In genomic region chrX:86263526-86263925, GRCh38 we compare ENCODE assay signal across 24 cellular contexts.
"Had no signal": no experiment of that assay in that cellular context is flagged by ENCODE, and none has a peak within 500 bp of the region (broad histone marks: within the 10 kb centered on the region; RNA-seq: fewer than 3 reads in every experiment).

No MANE protein-coding gene starts in this region.

- H3K27ac ChIP-seq: ascending aorta, cardiac muscle cell, colonic mucosa, gastrocnemius medialis, left lung, neutrophil, right lobe of liver, thoracic aorta had no signal

- H3K36me3 Mint-ChIP-seq: activated naive CD8-positive, alpha-beta T cell treated with anti-CD3 and anti-CD28 coated beads, Interleukin-2, amount 10 ng/mL, durations not matched to agents 7 days and 5 days; brain; natural killer cell treated with Interleukin-12 subunit alpha and Interleukin-12 subunit beta and Interleukin-15 and Interleukin-18, amount 100 ng/mL, for 72 hours had no signal

- H3K36me3 ChIP-seq: ascending aorta, cardiac muscle cell, colonic mucosa, gastrocnemius medialis, left lung, neutrophil, right lobe of liver, thoracic aorta had no signal

- H3K4me1 Mint-ChIP-seq: activated naive CD8-positive, alpha-beta T cell treated with anti-CD3 and anti-CD28 coated beads, Interleukin-2, amount 10 ng/mL, durations not matched to agents 7 days and 5 days had no signal

- H3K9me3 ChIP-seq: ascending aorta, colonic mucosa, gastrocnemius medialis, left lung, mucosa of descending colon, neutrophil, thoracic aorta had no signal

- ATAC-seq: activated T-cell treated with anti-CD3 and anti-CD28 coated beads, Interleukin-2, amount 50 U/mL, for 72 hours; gastrocnemius medialis; left lung; mucosa of descending colon; natural killer cell treated with Interleukin-12 subunit alpha and Interleukin-12 subunit beta and Interleukin-15 and Interleukin-18, amount 100 ng/mL, for 72 hours; right lobe of liver; stimulated activated naive CD8-positive, alpha-beta T cell treated with anti-CD3 and anti-CD28 coated beads, Interleukin-15, Interleukin-2, amounts not matched to agents 100 U/mL and 50 U/mL, for 24 hours had no signal

- H3K27me3 Mint-ChIP-seq: activated naive CD8-positive, alpha-beta T cell treated with anti-CD3 and anti-CD28 coated beads, Interleukin-2, amount 10 ng/mL, durations not matched to agents 7 days and 5 days; brain; natural killer cell treated with Interleukin-12 subunit alpha and Interleukin-12 subunit beta and Interleukin-15 and Interleukin-18, amount 100 ng/mL, for 72 hours had no signal

- DNase-seq: activated CD4-positive, alpha-beta T cell treated with anti-CD3 and anti-CD28 coated beads for 4 hours; activated CD4-positive, alpha-beta T cell treated with anti-CD3 and anti-CD28 coated beads, Interleukin-2, amount 50 U/mL, for 4 hours; activated naive CD4-positive, alpha-beta T cell treated with anti-CD3 and anti-CD28 coated beads for 36 hours; activated naive CD8-positive, alpha-beta T cell treated with anti-CD3 and anti-CD28 coated beads, Interleukin-2, amount 10 ng/mL, durations not matched to agents 7 days and 5 days; activated T-cell treated with anti-CD3 and anti-CD28 coated beads for 4 hours; activated T-cell treated with anti-CD3 and anti-CD28 coated beads, Interleukin-2, amount 50 U/mL, for 72 hours; cerebellar nuclear complex; colonic mucosa; effector CD8-positive, alpha-beta T cell; gastrocnemius medialis; glutamatergic neuron; left lung; mucosa of descending colon; right lobe of liver; stimulated activated CD4-positive, alpha-beta T cell treated with anti-CD3 and anti-CD28 coated beads, Interleukin-4, amount 100 ng/mL, for 1 hour; stimulated activated naive CD8-positive, alpha-beta T cell treated with anti-CD3 and anti-CD28 coated beads, Interleukin-15, Interleukin-2, amounts not matched to agents 100 U/mL and 50 U/mL, for 24 hours; trophoblast cell had no signal

- H3K27me3 ChIP-seq: ascending aorta, cardiac muscle cell, colonic mucosa, gastrocnemius medialis, left lung, neutrophil, right lobe of liver had no signal

- H3K9me3 Mint-ChIP-seq: activated naive CD4-positive, alpha-beta T cell treated with anti-CD3 and anti-CD28 coated beads for 36 hours; activated naive CD8-positive, alpha-beta T cell treated with anti-CD3 and anti-CD28 coated beads, Interleukin-2, amount 10 ng/mL, durations not matched to agents 7 days and 5 days; activated T-cell treated with anti-CD3 and anti-CD28 coated beads, Interleukin-2, amount 50 U/mL, for 72 hours; natural killer cell treated with Interleukin-12 subunit alpha and Interleukin-12 subunit beta and Interleukin-15 and Interleukin-18, amount 100 ng/mL, for 72 hours had no signal

- H3K4me3 Mint-ChIP-seq: activated naive CD4-positive, alpha-beta T cell treated with anti-CD3 and anti-CD28 coated beads for 36 hours; activated naive CD8-positive, alpha-beta T cell treated with anti-CD3 and anti-CD28 coated beads, Interleukin-2, amount 10 ng/mL, durations not matched to agents 7 days and 5 days; activated T-cell treated with anti-CD3 and anti-CD28 coated beads, Interleukin-2, amount 50 U/mL, for 72 hours; brain; natural killer cell treated with Interleukin-12 subunit alpha and Interleukin-12 subunit beta and Interleukin-15 and Interleukin-18, amount 100 ng/mL, for 72 hours had no signal

- H3K4me3 ChIP-seq: ascending aorta, cardiac muscle cell, colonic mucosa, gastrocnemius medialis, left lung, lung, mucosa of descending colon, right lobe of liver, thoracic aorta had no signal

- H3K27ac Mint-ChIP-seq: activated naive CD4-positive, alpha-beta T cell treated with anti-CD3 and anti-CD28 coated beads for 36 hours; activated naive CD8-positive, alpha-beta T cell treated with anti-CD3 and anti-CD28 coated beads, Interleukin-2, amount 10 ng/mL, durations not matched to agents 7 days and 5 days; activated T-cell treated with anti-CD3 and anti-CD28 coated beads, Interleukin-2, amount 50 U/mL, for 72 hours; brain; natural killer cell treated with Interleukin-12 subunit alpha and Interleukin-12 subunit beta and Interleukin-15 and Interleukin-18, amount 100 ng/mL, for 72 hours had no signal

- H3K4me1 ChIP-seq: ascending aorta, colonic mucosa, gastrocnemius medialis, left lung, right lobe of liver had no signal
